In genomic region chr22:22452996-22453686, GRCh38 we compare ENCODE assay signal across 1 cellular context.
TF ChIP-seq lines count a peak whose summit lies in the region.

No MANE protein-coding gene starts in this region.

TF ChIP-seq in K562, 482 proteins besides CTCF, POLR2A, EP300 and RAD21 (continued from another document and continues in another):
- TF ChIP-seq, protein P1, sequence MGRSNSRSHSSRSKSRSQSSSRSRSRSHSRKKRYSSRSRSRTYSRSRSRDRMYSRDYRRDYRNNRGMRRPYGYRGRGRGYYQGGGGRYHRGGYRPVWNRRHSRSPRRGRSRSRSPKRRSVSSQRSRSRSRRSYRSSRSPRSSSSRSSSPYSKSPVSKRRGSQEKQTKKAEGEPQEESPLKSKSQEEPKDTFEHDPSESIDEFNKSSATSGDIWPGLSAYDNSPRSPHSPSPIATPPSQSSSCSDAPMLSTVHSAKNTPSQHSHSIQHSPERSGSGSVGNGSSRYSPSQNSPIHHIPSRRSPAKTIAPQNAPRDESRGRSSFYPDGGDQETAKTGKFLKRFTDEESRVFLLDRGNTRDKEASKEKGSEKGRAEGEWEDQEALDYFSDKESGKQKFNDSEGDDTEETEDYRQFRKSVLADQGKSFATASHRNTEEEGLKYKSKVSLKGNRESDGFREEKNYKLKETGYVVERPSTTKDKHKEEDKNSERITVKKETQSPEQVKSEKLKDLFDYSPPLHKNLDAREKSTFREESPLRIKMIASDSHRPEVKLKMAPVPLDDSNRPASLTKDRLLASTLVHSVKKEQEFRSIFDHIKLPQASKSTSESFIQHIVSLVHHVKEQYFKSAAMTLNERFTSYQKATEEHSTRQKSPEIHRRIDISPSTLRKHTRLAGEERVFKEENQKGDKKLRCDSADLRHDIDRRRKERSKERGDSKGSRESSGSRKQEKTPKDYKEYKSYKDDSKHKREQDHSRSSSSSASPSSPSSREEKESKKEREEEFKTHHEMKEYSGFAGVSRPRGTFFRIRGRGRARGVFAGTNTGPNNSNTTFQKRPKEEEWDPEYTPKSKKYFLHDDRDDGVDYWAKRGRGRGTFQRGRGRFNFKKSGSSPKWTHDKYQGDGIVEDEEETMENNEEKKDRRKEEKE (IDR thresholded peaks at IDR 0.05; ENCODE audit: borderline replicate concordance in 1 of 2, control insufficient read depth in 1 of 2, low read depth in 2 of 2, low read length in 1 of 2), result no peak
- TF ChIP-seq KHSRP (IDR thresholded peaks at IDR 0.05) (no peak), CREB3L1 (IDR thresholded peaks at IDR 0.05; ENCODE audit: borderline replicate concordance, low read depth) (no peak), ZNF239 (CRISPR knock-in tag; IDR thresholded peaks at IDR 0.05) (no peak), NR2F6 (CRISPR knock-in tag; IDR thresholded peaks at IDR 0.05) (no peak), ZNF408 (CRISPR knock-in tag; IDR thresholded peaks at IDR 0.05; ENCODE audit: low read depth) (peak; percentile 25; the same call in 1 of the 2 replicates), HLTF (IDR thresholded peaks at IDR 0.05) (no peak), ZC3H4 (CRISPR knock-in tag; IDR thresholded peaks at IDR 0.05; ENCODE audit: borderline replicate concordance) (no peak), DPF2 (IDR thresholded peaks at IDR 0.05) (no peak), CBFA2T2 (conservative IDR thresholded peaks at IDR 0.05) (no peak), NCOA4 (IDR thresholded peaks at IDR 0.05; ENCODE audit: partially characterized antibody) (no peak), SAP30 (IDR thresholded peaks at IDR 0.05; ENCODE audit: borderline replicate concordance, insufficient read depth, low read depth, low read length, poor library complexity, severe bottlenecking) (no peak), SMARCC2 (IDR thresholded peaks at IDR 0.05; ENCODE audit: low read depth) (no peak), HDAC1 (IDR thresholded peaks at IDR 0.05) (no peak), JUNB (CRISPR knock-in tag; conservative IDR thresholded peaks at IDR 0.05) (no peak), ZNF644 (tag; IDR thresholded peaks at IDR 0.05; ENCODE audit: low read depth) (no peak), ZNF175 (CRISPR knock-in tag; IDR thresholded peaks at IDR 0.05; ENCODE audit: low read depth) (no peak), SIN3B (IDR thresholded peaks at IDR 0.05; ENCODE audit: low read depth) (no peak), NFRKB (IDR thresholded peaks at IDR 0.05; ENCODE audit: low read depth) (no peak), ZNF124 (CRISPR knock-in tag; IDR thresholded peaks at IDR 0.05) (no peak), TCF7L2 (IDR thresholded peaks at IDR 0.05; ENCODE audit: low read depth, low read length) (no peak), TCF7 (IDR thresholded peaks at IDR 0.05; ENCODE audit: borderline replicate concordance) (no peak), ERF (CRISPR knock-in tag; IDR thresholded peaks at IDR 0.05) (no peak), ZNF41 (CRISPR knock-in tag; conservative IDR thresholded peaks at IDR 0.05) (no peak), CREM (IDR thresholded peaks at IDR 0.05; ENCODE audit: low read depth) (no peak), FOXJ3 (CRISPR knock-in tag; IDR thresholded peaks at IDR 0.05) (0 out of 2 replicates have a peak, but pooled peaks have one; percentile 17), NFXL1 (CRISPR knock-in tag; IDR thresholded peaks at IDR 0.05) (no peak), GABPA (tag; conservative IDR thresholded peaks at IDR 0.05; ENCODE audit: low read depth) (no peak), TRIM28 (IDR thresholded peaks at IDR 0.05) (peak; percentile 57; the same call in 1 of the 2 replicates), ZZZ3 (IDR thresholded peaks at IDR 0.05) (no peak), TCF3 (CRISPR knock-in tag; IDR thresholded peaks at IDR 0.05) (no peak), C11orf30 (IDR thresholded peaks at IDR 0.05; ENCODE audit: low read depth) (no peak), SOX6 (IDR thresholded peaks at IDR 0.05) (no peak), NCOA1 (IDR thresholded peaks at IDR 0.05; ENCODE audit: low read depth) (no peak), ARNT (IDR thresholded peaks at IDR 0.05) (no peak), HCFC1 (IDR thresholded peaks at IDR 0.05; ENCODE audit: low read depth, low read length) (no peak), PKNOX1 (IDR thresholded peaks at IDR 0.05) (no peak)
- TF ChIP-seq, protein P2, sequence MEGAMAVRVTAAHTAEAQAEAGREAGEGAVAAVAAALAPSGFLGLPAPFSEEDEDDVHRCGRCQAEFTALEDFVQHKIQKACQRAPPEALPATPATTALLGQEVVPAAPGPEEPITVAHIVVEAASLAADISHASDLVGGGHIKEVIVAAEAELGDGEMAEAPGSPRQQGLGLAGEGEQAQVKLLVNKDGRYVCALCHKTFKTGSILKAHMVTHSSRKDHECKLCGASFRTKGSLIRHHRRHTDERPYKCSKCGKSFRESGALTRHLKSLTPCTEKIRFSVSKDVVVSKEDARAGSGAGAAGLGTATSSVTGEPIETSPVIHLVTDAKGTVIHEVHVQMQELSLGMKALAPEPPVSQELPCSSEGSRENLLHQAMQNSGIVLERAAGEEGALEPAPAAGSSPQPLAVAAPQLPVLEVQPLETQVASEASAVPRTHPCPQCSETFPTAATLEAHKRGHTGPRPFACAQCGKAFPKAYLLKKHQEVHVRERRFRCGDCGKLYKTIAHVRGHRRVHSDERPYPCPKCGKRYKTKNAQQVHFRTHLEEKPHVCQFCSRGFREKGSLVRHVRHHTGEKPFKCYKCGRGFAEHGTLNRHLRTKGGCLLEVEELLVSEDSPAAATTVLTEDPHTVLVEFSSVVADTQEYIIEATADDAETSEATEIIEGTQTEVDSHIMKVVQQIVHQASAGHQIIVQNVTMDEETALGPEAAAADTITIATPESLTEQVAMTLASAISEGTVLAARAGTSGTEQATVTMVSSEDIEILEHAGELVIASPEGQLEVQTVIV (CRISPR knock-in tag; IDR thresholded peaks at IDR 0.05; ENCODE audit: borderline replicate concordance), result no peak
- TF ChIP-seq, protein P3, sequence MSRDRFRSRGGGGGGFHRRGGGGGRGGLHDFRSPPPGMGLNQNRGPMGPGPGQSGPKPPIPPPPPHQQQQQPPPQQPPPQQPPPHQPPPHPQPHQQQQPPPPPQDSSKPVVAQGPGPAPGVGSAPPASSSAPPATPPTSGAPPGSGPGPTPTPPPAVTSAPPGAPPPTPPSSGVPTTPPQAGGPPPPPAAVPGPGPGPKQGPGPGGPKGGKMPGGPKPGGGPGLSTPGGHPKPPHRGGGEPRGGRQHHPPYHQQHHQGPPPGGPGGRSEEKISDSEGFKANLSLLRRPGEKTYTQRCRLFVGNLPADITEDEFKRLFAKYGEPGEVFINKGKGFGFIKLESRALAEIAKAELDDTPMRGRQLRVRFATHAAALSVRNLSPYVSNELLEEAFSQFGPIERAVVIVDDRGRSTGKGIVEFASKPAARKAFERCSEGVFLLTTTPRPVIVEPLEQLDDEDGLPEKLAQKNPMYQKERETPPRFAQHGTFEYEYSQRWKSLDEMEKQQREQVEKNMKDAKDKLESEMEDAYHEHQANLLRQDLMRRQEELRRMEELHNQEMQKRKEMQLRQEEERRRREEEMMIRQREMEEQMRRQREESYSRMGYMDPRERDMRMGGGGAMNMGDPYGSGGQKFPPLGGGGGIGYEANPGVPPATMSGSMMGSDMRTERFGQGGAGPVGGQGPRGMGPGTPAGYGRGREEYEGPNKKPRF (IDR thresholded peaks at IDR 0.05; ENCODE audit: low read depth, low read length), result no peak
- TF ChIP-seq, protein P4, sequence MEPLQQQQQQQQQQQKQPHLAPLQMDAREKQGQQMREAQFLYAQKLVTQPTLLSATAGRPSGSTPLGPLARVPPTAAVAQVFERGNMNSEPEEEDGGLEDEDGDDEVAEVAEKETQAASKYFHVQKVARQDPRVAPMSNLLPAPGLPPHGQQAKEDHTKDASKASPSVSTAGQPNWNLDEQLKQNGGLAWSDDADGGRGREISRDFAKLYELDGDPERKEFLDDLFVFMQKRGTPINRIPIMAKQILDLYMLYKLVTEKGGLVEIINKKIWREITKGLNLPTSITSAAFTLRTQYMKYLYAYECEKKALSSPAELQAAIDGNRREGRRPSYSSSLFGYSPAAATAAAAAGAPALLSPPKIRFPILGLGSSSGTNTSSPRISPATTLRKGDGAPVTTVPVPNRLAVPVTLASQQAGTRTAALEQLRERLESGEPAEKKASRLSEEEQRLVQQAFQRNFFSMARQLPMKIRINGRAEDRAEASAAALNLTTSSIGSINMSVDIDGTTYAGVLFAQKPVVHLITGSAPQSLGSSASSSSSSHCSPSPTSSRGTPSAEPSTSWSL (CRISPR knock-in tag; IDR thresholded peaks at IDR 0.05; ENCODE audit: borderline replicate concordance), result no peak
- TF ChIP-seq, protein P5, sequence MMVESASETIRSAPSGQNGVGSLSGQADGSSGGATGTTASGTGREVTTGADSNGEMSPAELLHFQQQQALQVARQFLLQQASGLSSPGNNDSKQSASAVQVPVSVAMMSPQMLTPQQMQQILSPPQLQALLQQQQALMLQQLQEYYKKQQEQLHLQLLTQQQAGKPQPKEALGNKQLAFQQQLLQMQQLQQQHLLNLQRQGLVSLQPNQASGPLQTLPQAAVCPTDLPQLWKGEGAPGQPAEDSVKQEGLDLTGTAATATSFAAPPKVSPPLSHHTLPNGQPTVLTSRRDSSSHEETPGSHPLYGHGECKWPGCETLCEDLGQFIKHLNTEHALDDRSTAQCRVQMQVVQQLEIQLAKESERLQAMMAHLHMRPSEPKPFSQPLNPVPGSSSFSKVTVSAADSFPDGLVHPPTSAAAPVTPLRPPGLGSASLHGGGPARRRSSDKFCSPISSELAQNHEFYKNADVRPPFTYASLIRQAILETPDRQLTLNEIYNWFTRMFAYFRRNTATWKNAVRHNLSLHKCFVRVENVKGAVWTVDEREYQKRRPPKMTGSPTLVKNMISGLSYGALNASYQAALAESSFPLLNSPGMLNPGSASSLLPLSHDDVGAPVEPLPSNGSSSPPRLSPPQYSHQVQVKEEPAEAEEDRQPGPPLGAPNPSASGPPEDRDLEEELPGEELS (CRISPR knock-in tag; IDR thresholded peaks at IDR 0.05; ENCODE audit: borderline replicate concordance), result no peak
- TF ChIP-seq, protein P6, sequence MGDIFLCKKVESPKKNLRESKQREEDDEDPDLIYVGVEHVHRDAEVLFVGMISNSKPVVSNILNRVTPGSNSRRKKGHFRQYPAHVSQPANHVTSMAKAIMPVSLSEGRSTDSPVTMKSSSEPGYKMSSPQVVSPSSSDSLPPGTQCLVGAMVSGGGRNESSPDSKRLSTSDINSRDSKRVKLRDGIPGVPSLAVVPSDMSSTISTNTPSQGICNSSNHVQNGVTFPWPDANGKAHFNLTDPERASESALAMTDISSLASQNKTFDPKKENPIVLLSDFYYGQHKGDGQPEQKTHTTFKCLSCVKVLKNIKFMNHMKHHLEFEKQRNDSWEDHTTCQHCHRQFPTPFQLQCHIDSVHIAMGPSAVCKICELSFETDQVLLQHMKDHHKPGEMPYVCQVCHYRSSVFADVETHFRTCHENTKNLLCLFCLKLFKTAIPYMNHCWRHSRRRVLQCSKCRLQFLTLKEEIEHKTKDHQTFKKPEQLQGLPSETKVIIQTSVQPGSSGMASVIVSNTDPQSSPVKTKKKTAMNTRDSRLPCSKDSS (IDR thresholded peaks at IDR 0.05; ENCODE audit: low read depth, partially characterized antibody), result peak; percentile 89
- TF ChIP-seq, protein P7, sequence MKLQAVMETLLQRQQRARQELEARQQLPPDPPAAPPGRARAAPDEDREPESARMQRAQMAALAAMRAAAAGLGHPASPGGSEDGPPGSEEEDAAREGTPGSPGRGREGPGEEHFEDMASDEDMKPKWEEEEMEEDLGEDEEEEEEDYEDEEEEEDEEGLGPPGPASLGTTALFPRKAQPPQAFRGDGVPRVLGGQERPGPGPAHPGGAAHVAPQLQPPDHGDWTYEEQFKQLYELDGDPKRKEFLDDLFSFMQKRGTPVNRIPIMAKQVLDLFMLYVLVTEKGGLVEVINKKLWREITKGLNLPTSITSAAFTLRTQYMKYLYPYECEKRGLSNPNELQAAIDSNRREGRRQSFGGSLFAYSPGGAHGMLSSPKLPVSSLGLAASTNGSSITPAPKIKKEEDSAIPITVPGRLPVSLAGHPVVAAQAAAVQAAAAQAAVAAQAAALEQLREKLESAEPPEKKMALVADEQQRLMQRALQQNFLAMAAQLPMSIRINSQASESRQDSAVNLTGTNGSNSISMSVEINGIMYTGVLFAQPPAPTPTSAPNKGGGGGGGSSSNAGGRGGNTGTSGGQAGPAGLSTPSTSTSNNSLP (IDR thresholded peaks at IDR 0.05; ENCODE audit: borderline replicate concordance, low read depth, low read length), result no peak
- TF ChIP-seq, protein P8, sequence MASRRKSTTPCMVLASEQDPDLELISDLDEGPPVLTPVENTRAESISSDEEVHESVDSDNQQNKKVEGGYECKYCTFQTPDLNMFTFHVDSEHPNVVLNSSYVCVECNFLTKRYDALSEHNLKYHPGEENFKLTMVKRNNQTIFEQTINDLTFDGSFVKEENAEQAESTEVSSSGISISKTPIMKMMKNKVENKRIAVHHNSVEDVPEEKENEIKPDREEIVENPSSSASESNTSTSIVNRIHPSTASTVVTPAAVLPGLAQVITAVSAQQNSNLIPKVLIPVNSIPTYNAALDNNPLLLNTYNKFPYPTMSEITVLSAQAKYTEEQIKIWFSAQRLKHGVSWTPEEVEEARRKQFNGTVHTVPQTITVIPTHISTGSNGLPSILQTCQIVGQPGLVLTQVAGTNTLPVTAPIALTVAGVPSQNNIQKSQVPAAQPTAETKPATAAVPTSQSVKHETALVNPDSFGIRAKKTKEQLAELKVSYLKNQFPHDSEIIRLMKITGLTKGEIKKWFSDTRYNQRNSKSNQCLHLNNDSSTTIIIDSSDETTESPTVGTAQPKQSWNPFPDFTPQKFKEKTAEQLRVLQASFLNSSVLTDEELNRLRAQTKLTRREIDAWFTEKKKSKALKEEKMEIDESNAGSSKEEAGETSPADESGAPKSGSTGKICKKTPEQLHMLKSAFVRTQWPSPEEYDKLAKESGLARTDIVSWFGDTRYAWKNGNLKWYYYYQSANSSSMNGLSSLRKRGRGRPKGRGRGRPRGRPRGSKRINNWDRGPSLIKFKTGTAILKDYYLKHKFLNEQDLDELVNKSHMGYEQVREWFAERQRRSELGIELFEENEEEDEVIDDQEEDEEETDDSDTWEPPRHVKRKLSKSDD (conservative IDR thresholded peaks at IDR 0.05; ENCODE audit: low read length), result no peak
